8 cellular contexts compared by ENCODE assay signal in the genomic region with DNA sequence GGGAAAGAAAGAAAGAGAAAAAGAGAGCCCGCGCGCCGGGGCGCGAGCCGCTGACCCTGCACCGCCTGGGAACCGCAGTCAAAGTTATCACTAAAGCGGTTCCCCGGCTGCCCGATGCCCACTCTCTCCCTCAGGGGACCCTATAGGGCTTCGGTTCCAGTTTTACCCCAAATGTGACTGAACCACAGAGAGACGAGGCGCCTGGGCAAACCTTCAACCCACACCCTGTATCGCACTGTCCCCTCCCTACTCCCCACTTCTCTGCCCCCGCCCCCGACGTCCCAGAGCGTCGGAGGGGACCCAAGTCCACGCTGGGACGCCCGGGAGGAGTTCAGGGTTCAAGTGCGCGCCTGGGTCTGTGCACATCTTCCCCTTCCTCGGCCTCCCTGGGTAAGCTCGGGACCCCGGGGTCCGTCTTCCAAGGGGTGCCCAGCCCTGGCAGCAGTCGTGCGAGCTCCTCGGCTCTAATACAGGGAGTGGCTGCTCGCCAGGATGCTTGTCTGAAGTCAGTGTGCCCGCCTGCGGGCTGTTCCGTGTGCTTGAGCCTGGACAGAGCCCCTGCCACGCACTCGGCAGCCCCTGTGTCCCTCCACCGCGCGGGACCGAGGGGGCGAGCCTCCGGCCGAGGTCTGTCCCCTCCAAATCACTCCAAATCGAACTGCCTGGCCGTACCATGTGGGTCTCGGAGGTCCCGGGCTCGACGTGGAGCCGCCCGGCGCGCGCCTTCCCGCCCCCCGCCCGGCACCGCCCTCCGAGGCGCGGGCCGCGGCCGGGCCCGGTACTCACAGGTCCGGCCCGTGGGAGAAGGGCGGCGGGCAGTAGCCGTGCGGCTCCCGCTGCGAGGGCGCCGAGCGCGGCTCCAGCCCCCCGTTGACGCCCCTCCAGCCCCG.
DNase-seq lines count a peak whose midpoint lies in the region; ATAC-seq and FAIRE-seq lines count a peak whose summit lies in the region.

No MANE protein-coding gene starts in this region.

- peak overlapping the region; percentile 25 for H3K9ac ChIP-seq in HUES6 (ENCODE audit: low read length)

- peak; percentile 69 for DNase-seq in D341Med (ENCODE audit: low spot score)
- DNase-seq in activated CD8-positive, alpha-beta memory T cell treated with anti-CD3 and anti-CD28 coated beads, Interleukin-2, amount 50 U/mL, for 1 hour (ENCODE audit: extremely low read depth), result peak; percentile 8
- DNase-seq in fibroblast of peridontal ligament (ENCODE audit: extremely low read depth), result peak; percentile 10
- no peak for DNase-seq in inferior parietal cortex (ENCODE audit: extremely low spot score)
- no peak for DNase-seq in RCC 7860 (ENCODE audit: low spot score)

- peak overlapping the region; percentile 96 for H2AFZ ChIP-seq in neuron (ENCODE audit: low read depth, low read length)

- H3K4me1 ChIP-seq in HUES6 (ENCODE audit: control insufficient read depth, insufficient read depth, low read length), result no peaks in the 10 kb centered on the region
- H3K4me1 ChIP-seq in neuron (ENCODE audit: insufficient read depth, low read length), result no peaks in the 10 kb centered on the region

- H3K4me3 ChIP-seq in HUES6 (ENCODE audit: low read depth, low read length), result peak overlapping the region; percentile 75
- H3K4me3 ChIP-seq in neuron (ENCODE audit: low read length), result peak overlapping the region; percentile 54

- no peaks in the 10 kb centered on the region for H3K36me3 ChIP-seq in HUES6 (ENCODE audit: control insufficient read depth, insufficient read depth, low read length)
- H3K36me3 ChIP-seq in neuron (ENCODE audit: insufficient read depth, low read length), result no peaks in the 10 kb centered on the region

- H3K9me3 ChIP-seq in HUES6 (ENCODE audit: control insufficient read depth, insufficient read depth, low read depth, low read length) (no peaks in the 10 kb centered on the region), neuron (ENCODE audit: low read length) (no peaks in the 10 kb centered on the region)

- FAIRE-seq in RCC 7860 (lab: Jason Lieb, UNC), result no peak

- ATAC-seq in GM21526 (IDR thresholded peaks at IDR 0.05; ENCODE audit: low FRiP score, unreplicated experiment), result peak; percentile 30

- H3K27ac ChIP-seq in HUES6 (ENCODE audit: low read depth, low read length), result no peak overlapping the region

- H3K27me3 ChIP-seq in HUES6 (ENCODE audit: control insufficient read depth, insufficient read depth, low read length), result peaks cover 97% of the 10 kb centered on the region
- H3K27me3 ChIP-seq in neuron (ENCODE audit: insufficient read depth, low read length), result peaks cover 19% of the 10 kb centered on the region

Comparison
In these comparisons a context has a peak if more than half of its experiments do, and no peak if none do; other contexts are left out.
1. DNase-seq: peak in D341Med (single experiment), activated CD8-positive, alpha-beta memory T cell treated with anti-CD3 and anti-CD28 coated beads, Interleukin-2, amount 50 U/mL, for 1 hour (single experiment) and fibroblast of peridontal ligament (single experiment); none in inferior parietal cortex (single experiment) and RCC 7860 (single experiment).